8 cellular contexts compared by ENCODE assay signal in genomic region chr7:6482743-6483119, GRCh38. TPM values are rescaled to one million over a fixed set of nuclear protein-coding genes. Genes with fewer than 3 reads are reported as not detected.
DNase-seq lines count a peak whose midpoint lies in the region; ATAC-seq and TF ChIP-seq lines count a peak whose summit lies in the region.

No MANE protein-coding gene starts in this region.

- no peaks in the 10 kb centered on the region for H3K27me3 Mint-ChIP-seq in central memory CD8-positive, alpha-beta T cell

- POLR2A ChIA-PET in AG04450 (lab: Yijun Ruan, JAX): no interaction called here

- ATAC-seq in central memory CD8-positive, alpha-beta T cell (replicated peaks; ENCODE audit: extremely low read depth, poor library complexity, severe bottlenecking): no peak
- ATAC-seq in GM18867 (IDR thresholded peaks at IDR 0.05; ENCODE audit: unreplicated experiment) (no peak), HG03097 (IDR thresholded peaks at IDR 0.05; ENCODE audit: low FRiP score, unreplicated experiment) (no peak)

- H3K4me1 ChIP-seq in HUES64 (ENCODE audit: insufficient read depth, low read length) (peaks cover 2% of the 10 kb centered on the region; the same call in 1 of the 2 replicates), muscle layer of colon (ENCODE audit: insufficient read depth, low read length) (peaks cover 19% of the 10 kb centered on the region)

- no peaks in the 10 kb centered on the region for H3K9me3 Mint-ChIP-seq in central memory CD8-positive, alpha-beta T cell

- H3K36me3 Mint-ChIP-seq in central memory CD8-positive, alpha-beta T cell (ENCODE audit: insufficient read depth): peaks cover 10% of the 10 kb centered on the region

- H3K9me3 ChIP-seq in AG04450 (ENCODE audit: control insufficient read depth, insufficient read depth, low read length): peaks cover 8% of the 10 kb centered on the region
- no peaks in the 10 kb centered on the region for H3K9me3 ChIP-seq in HUES64 (ENCODE audit: insufficient read depth, low read depth, low read length)
- no peaks in the 10 kb centered on the region for H3K9me3 ChIP-seq in muscle layer of colon (ENCODE audit: low read length)

- peak overlapping the region; percentile 89 for H3K4me3 Mint-ChIP-seq in central memory CD8-positive, alpha-beta T cell

- DNase-seq in AG04450 (ENCODE audit: low read depth, low spot score) (no peak), globus pallidus (ENCODE audit: low spot score) (no peak), HT-29 (ENCODE audit: low spot score) (no peak)
- no peak for DNase-seq in central memory CD8-positive, alpha-beta T cell (ENCODE audit: low spot score in 2 of 2)

- CTCF ChIA-PET in AG04450 (lab: Charles Lee): no interaction called here

- H3K27me3 ChIP-seq in AG04450 (ENCODE audit: control insufficient read depth, insufficient read depth, low read length) (no peaks in the 10 kb centered on the region), HUES64 (ENCODE audit: insufficient read depth, low read length) (no peaks in the 10 kb centered on the region), muscle layer of colon (ENCODE audit: control insufficient read depth in 1 of 2, insufficient read depth in 2 of 2, low read length in 2 of 2) (no peaks in the 10 kb centered on the region)

- H3K27ac Mint-ChIP-seq in central memory CD8-positive, alpha-beta T cell (ENCODE audit: low read depth): peak overlapping the region; percentile 87

- H3K27ac ChIP-seq in AG04450 (ENCODE audit: low read depth, low read length): peak overlapping the region; percentile 96
- H3K27ac ChIP-seq in HUES64 (ENCODE audit: low read depth, low read length): no peak overlapping the region
- no peak overlapping the region for H3K27ac ChIP-seq in muscle layer of colon (ENCODE audit: low read depth, low read length)

- H3K36me3 ChIP-seq in HUES64 (ENCODE audit: insufficient read depth, low read length) (peaks cover 18% of the 10 kb centered on the region), muscle layer of colon (ENCODE audit: insufficient read depth, low read length) (no peaks in the 10 kb centered on the region)

- H3K4me3 ChIP-seq in AG04450 (ENCODE audit: low read depth, low read length) (peak overlapping the region; percentile 88), HUES64 (ENCODE audit: low read length) (peak overlapping the region; percentile 80), muscle layer of colon (ENCODE audit: low read depth in 1 of 2, low read length in 2 of 2) (peak overlapping the region; percentile 74 to 99)

- peak overlapping the region; percentile 90 for H3K9ac ChIP-seq in HUES64 (ENCODE audit: low read depth, low read length)
- H3K9ac ChIP-seq in muscle layer of colon (ENCODE audit: low read length): peak overlapping the region; percentile 57

- H3K4me1 Mint-ChIP-seq in central memory CD8-positive, alpha-beta T cell: peaks cover 36% of the 10 kb centered on the region

- no peak for TF ChIP-seq CTCF in AG04450 (IDR thresholded peaks at IDR 0.05; ENCODE audit: low read depth, low read length)

- 65% methylated on average over 6 of the region's 6 CpGs for WGBS in HUES64

RNA-seq across cellular contexts. Expression of gene KDELR2, which starts 1.2 kb away (rescaled TPM):
- polyA plus RNA-seq in AG04450 (2011; rRNA removed): 310 and 373 TPM in 2 replicates
- polyA minus RNA-seq in AG04450 (2011; rRNA and poly(A)+ RNA removed): 171 and 205 TPM in 2 replicates
- 64.6 TPM for polyA plus RNA-seq in HUES64 (2013, experiment 1 of 2)
- polyA plus RNA-seq in HUES64 (2013, experiment 2 of 2): 73.5 TPM
- total RNA-seq in HT-29 (2014; rRNA removed; shearing (Covaris generic)): 93.0 and 114 TPM in 2 replicates

RNA-seq across cellular contexts. Expression of gene DAGLB, which starts 35.0 kb away (rescaled TPM):
- 23.1 and 25.3 TPM in 2 replicates for polyA plus RNA-seq in AG04450 (2011; rRNA removed)
- polyA minus RNA-seq in AG04450 (2011; rRNA and poly(A)+ RNA removed): 34.4 and 39.1 TPM in 2 replicates
- polyA plus RNA-seq in HUES64 (2013, experiment 1 of 2): 15.9 TPM
- 13.3 TPM for polyA plus RNA-seq in HUES64 (2013, experiment 2 of 2)
- total RNA-seq in HT-29 (2014; rRNA removed; shearing (Covaris generic)): 24.2 and 27.1 TPM in 2 replicates
